ENCODE assay signal across 8 cellular contexts in the genomic region with DNA sequence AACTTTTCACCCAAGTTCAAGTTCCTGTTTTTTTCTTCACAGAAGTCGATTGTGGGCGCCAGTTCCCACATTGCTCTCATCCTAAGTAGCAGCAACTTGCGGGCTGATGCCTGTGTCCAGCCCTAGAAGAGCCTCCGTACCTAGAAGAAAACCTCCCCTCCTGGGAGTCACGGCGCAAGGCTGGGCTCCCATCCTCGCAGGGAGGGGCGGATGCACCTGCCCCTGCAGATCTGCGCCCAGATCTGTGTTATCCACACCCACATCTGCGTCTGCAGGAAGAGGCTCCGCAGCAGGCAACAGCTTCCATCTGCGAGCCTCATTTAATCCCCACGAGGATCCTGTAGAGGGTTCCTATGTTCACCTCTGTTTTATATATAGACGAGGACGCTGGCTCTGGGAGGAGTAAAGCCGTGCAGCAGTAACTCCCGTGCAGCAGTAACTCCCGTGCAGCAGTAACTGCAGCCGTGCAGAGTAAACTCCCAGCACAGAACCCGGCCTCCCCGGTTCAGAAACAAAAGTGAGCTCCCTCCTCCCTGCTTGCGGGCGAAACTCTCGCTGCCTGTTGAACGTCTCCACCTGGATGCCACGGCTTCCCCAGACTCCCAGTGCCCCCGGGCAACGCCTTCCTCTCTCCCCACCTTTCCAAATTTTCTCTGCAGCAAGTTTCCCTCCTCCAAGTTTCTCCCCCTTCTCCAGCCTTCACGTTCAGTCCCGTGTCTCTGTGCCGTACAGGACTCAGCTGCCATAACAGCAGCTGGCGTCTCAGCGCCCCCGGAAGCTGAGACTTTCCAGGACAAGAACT. TPM values are rescaled to one million over a fixed set of nuclear protein-coding genes. Genes with fewer than 3 reads are reported as not detected.
DNase-seq lines count a peak whose midpoint lies in the region; ATAC-seq and TF ChIP-seq lines count a peak whose summit lies in the region.

No MANE protein-coding gene starts in this region.

- no peaks in the 10 kb centered on the region for H3K9me3 Mint-ChIP-seq in Caco-2 (ENCODE audit: unreplicated experiment)
- no peaks in the 10 kb centered on the region for H3K9me3 Mint-ChIP-seq in activated CD8-positive, alpha-beta T cell treated with anti-CD3 and anti-CD28 coated beads for 36 hours

- WGBS in heart right ventricle, 2 donors = 7% methylated on average over 34 of the region's 34 CpGs

- DNase-seq in Caco-2 (peak in 1 of 2 experiments; percentile 38), heart right ventricle (no peak)
- DNase-seq in activated CD8-positive, alpha-beta T cell treated with anti-CD3 and anti-CD28 coated beads for 36 hours = peak; percentile 48
- DNase-seq in stimulated activated CD4-positive, alpha-beta T cell treated with anti-CD3 and anti-CD28 coated beads, TNF-alpha, amount 100 ng/mL, for 4 hours (ENCODE audit: low read depth in 3 of 3) = peak in 2 of 3 experiments; percentile 8 to 24

- H3K4me1 ChIP-seq in Caco-2 = peaks cover 4% of the 10 kb centered on the region; the same call in 1 of the 2 replicates
- H3K4me1 ChIP-seq in heart right ventricle = peaks cover 0 to 47% (median 11%) of the 10 kb centered on the region in 9 donors

- peaks cover 32% of the 10 kb centered on the region for H3K27me3 Mint-ChIP-seq in Caco-2 (ENCODE audit: insufficient read depth, unreplicated experiment)
- peaks cover 3% of the 10 kb centered on the region for H3K27me3 Mint-ChIP-seq in activated CD8-positive, alpha-beta T cell treated with anti-CD3 and anti-CD28 coated beads for 36 hours

- peaks cover 7% of the 10 kb centered on the region for H3K4me1 Mint-ChIP-seq in Caco-2 (ENCODE audit: low read depth, unreplicated experiment)
- H3K4me1 Mint-ChIP-seq in activated CD8-positive, alpha-beta T cell treated with anti-CD3 and anti-CD28 coated beads for 36 hours (ENCODE audit: low read depth) = peaks cover 36% of the 10 kb centered on the region

- no peaks in the 10 kb centered on the region for H3K36me3 Mint-ChIP-seq in Caco-2 (ENCODE audit: insufficient read depth, unreplicated experiment)
- no peaks in the 10 kb centered on the region for H3K36me3 Mint-ChIP-seq in activated CD8-positive, alpha-beta T cell treated with anti-CD3 and anti-CD28 coated beads for 36 hours (ENCODE audit: low read depth)

- H3K9me3 ChIP-seq in Caco-2 (no peaks in the 10 kb centered on the region), KOPT-K1 (ENCODE audit: insufficient read depth, low read length, poor library complexity, severe bottlenecking) (no peaks in the 10 kb centered on the region), heart right ventricle (no peaks in the 10 kb centered on the region)

- no peak overlapping the region for H3K27ac Mint-ChIP-seq in Caco-2 (ENCODE audit: unreplicated experiment)
- peak overlapping the region; percentile 85 for H3K27ac Mint-ChIP-seq in activated CD8-positive, alpha-beta T cell treated with anti-CD3 and anti-CD28 coated beads for 36 hours

- no peaks in the 10 kb centered on the region for H3K36me3 ChIP-seq in Caco-2 (ENCODE audit: control insufficient read depth, insufficient read depth, low read length)
- no peaks in the 10 kb centered on the region for H3K36me3 ChIP-seq in KOPT-K1 (ENCODE audit: insufficient read depth, low read length)
- H3K36me3 ChIP-seq in heart right ventricle = no peaks in the 10 kb centered on the region

- peak overlapping the region; percentile 64 for H3K4me3 Mint-ChIP-seq in Caco-2 (ENCODE audit: unreplicated experiment)
- H3K4me3 Mint-ChIP-seq in activated CD8-positive, alpha-beta T cell treated with anti-CD3 and anti-CD28 coated beads for 36 hours = peak overlapping the region; percentile 86

- TF ChIP-seq CTCF in Caco-2 (IDR thresholded peaks at IDR 0.05; ENCODE audit: insufficient read depth in 1 of 2, low read depth in 1 of 2, low read length in 1 of 2, severe bottlenecking in 1 of 2, unreplicated experiment in 1 of 2) (no peak), heart right ventricle (IDR thresholded peaks at IDR 0.05) (no peak)
- TF ChIP-seq CTCF in activated CD8-positive, alpha-beta T cell treated with anti-CD3 and anti-CD28 coated beads for 36 hours (IDR thresholded peaks at IDR 0.05) = no peak

- ATAC-seq in activated CD8-positive, alpha-beta T cell treated with anti-CD3 and anti-CD28 coated beads for 36 hours = peak; percentile 52
- ATAC-seq in heart right ventricle (peak in 7 of 8 donors; percentile 26 to 56 (median 46)), GM18505 (IDR thresholded peaks at IDR 0.05; ENCODE audit: unreplicated experiment) (no peak), HG02852 (IDR thresholded peaks at IDR 0.05; ENCODE audit: unreplicated experiment) (no peak), HG03159 (IDR thresholded peaks at IDR 0.05; ENCODE audit: unreplicated experiment) (no peak)

- peak overlapping the region; percentile 22 for H3K4me3 ChIP-seq in Caco-2 (ENCODE audit: low read depth, low read length)
- H3K4me3 ChIP-seq in heart right ventricle = peak overlapping the region in 7 of 10 donors; percentile 10 to 54 (median 36)

- TF ChIP-seq POLR2A in GM18505 (IDR thresholded peaks at IDR 0.05; ENCODE audit: borderline replicate concordance, extremely low read depth, insufficient read depth, insufficient read length) = no peak

- POLR2A ChIA-PET in Caco-2 (lab: Charles Lee) = interaction anchor here (0.6 kb wide), 1 partner anchor 613 kb away, joined by 5 read pairs; no protein-coding TSS in a partner anchor
- POLR2A ChIA-PET in activated CD8-positive, alpha-beta T cell treated with anti-CD3 and anti-CD28 coated beads for 36 hours (lab: Charles Lee) = interaction anchor here (0.8 to 1.9 kb wide), 10 partner anchors 9 to 188 kb away, joined by 3 to 13 read pairs (median 3); a partner anchor contains a TSS

- CTCF ChIA-PET in Caco-2 (lab: Charles Lee) = no interaction called here
- CTCF ChIA-PET in activated CD8-positive, alpha-beta T cell treated with anti-CD3 and anti-CD28 coated beads for 36 hours (lab: Charles Lee) = interaction anchor here (0.6 to 6.5 kb wide), 11 partner anchors 9 to 122 kb away, joined by 3 to 147 read pairs (median 5); a partner anchor contains a TSS

- H3K27ac ChIP-seq in KOPT-K1 (ENCODE audit: low read depth, low read length, poor library complexity, severe bottlenecking) (peak overlapping the region; percentile 99), heart right ventricle (peak overlapping the region in 2 of 10 donors; percentile 9 to 88)

- intact Hi-C loops in Caco-2 (cut with micrococcal nuclease; ENCODE audit: unreplicated experiment) (no loop called here), heart right ventricle (cut with DNase I) (loop anchor here in 1 of 10 donors (10.0 kb wide), 1 partner anchor 63 kb away; no protein-coding TSS in a partner anchor)
- intact Hi-C loops in activated CD8-positive, alpha-beta T cell treated with anti-CD3 and anti-CD28 coated beads for 36 hours (cut with micrococcal nuclease) = no loop called here

- 0 out of 2 replicates have a peak, but pooled peaks cover 2% of the 10 kb centered on the region for H3K27me3 ChIP-seq in Caco-2 (replicated peaks; ENCODE audit: control insufficient read depth, insufficient read depth, low read length)
- H3K27me3 ChIP-seq in heart right ventricle = peaks cover 0 to 79% (median 48%) of the 10 kb centered on the region in 7 donors

- no TSS peak for BruUV-seq in Caco-2 (replicated peaks; lab: Mats Ljungman, UMichigan)

RNA-seq across cellular contexts. Expression of a gene that starts 23.5 kb away (rescaled TPM):
- total RNA-seq in Caco-2 (2022) (not detected in 2 replicates), heart right ventricle (10 to 100 TPM in 2 of 10 donors, 1 to 10 TPM in 8; 2.1 to 36.3 (median 4.1) TPM)
- total RNA-seq in activated CD8-positive, alpha-beta T cell treated with anti-CD3 and anti-CD28 coated beads for 36 hours = 10 to 100 TPM; 11.3 TPM
- 1 to 10 TPM; 5.1 to 5.3 TPM for polyA plus RNA-seq in heart right ventricle

RNA-seq across cellular contexts. Expression of a gene that starts 27.1 kb away (rescaled TPM):
- total RNA-seq in Caco-2 (2022) (not detected in 2 replicates), heart right ventricle (1 to 10 TPM in 5 of 10 donors, under 1 TPM in 5; 0.37 to 4.3 (median 1.0) TPM)
- under 1 TPM in 1 of 2 experiments, not detected in 1; 0.70 TPM for total RNA-seq in activated CD8-positive, alpha-beta T cell treated with anti-CD3 and anti-CD28 coated beads for 36 hours
- polyA plus RNA-seq in heart right ventricle = 1 to 10 TPM; 1.8 to 3.1 TPM

RNA-seq across cellular contexts. Expression of a gene that starts 49.2 kb away (rescaled TPM):
- total RNA-seq in Caco-2 (2022) (not detected in 2 replicates), heart right ventricle (1 to 10 TPM in 1 of 10 donors, not detected in 9; 1.6 TPM)
- not detected for total RNA-seq in activated CD8-positive, alpha-beta T cell treated with anti-CD3 and anti-CD28 coated beads for 36 hours
- polyA plus RNA-seq in heart right ventricle = not detected

Comparison
In these comparisons a context has a peak if more than half of its experiments do, and no peak if none do; other contexts are left out.
1. DNase-seq: peak in activated CD8-positive, alpha-beta T cell treated with anti-CD3 and anti-CD28 coated beads for 36 hours (single experiment) and stimulated activated CD4-positive, alpha-beta T cell treated with anti-CD3 and anti-CD28 coated beads, TNF-alpha, amount 100 ng/mL, for 4 hours (2 of 3); none in heart right ventricle (0 of 2).
2. ATAC-seq: peak in activated CD8-positive, alpha-beta T cell treated with anti-CD3 and anti-CD28 coated beads for 36 hours (single experiment) and heart right ventricle (7 of 8); none in GM18505 (single experiment), HG02852 (single experiment) and HG03159 (single experiment).